1 cellular context compared by ENCODE assay signal in the genomic region with DNA sequence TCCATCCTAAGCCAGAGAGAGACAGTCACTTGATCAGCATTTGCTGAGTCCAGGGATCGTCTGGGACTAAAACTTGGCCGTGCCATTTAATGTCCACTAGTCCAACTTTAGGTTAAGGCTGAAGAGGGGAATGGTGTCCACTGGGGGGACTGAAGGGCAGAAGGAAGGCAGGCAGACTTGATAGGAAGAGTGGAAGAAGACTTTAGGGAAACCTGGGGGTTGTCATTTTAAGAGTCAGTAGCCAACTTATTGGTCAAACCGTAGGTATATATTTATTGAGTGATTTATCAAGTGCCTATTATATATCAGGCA.
TF ChIP-seq lines count a peak whose summit lies in the region.

No MANE protein-coding gene starts in this region.

TF ChIP-seq in HEK293, 187 proteins besides CTCF, POLR2A, EP300 and RAD21 (continued from another document):
- no peak for TF ChIP-seq ZNF114 (tag by site-specific recombination; IDR thresholded peaks at IDR 0.05)
- TF ChIP-seq ZNF658 (tag by site-specific recombination; IDR thresholded peaks at IDR 0.05) = no peak
- TF ChIP-seq SALL2 (tag by site-specific recombination; IDR thresholded peaks at IDR 0.05; ENCODE audit: borderline replicate concordance) = no peak
- TF ChIP-seq ZNF350 (tag by site-specific recombination; IDR thresholded peaks at IDR 0.05) = no peak
- no peak for TF ChIP-seq PRDM1 (tag by site-specific recombination; IDR thresholded peaks at IDR 0.05)
- TF ChIP-seq ELK4 (IDR thresholded peaks at IDR 0.05; ENCODE audit: borderline replicate concordance, low read depth, low read length) = no peak
- no peak for TF ChIP-seq ZNF146 (tag by site-specific recombination; IDR thresholded peaks at IDR 0.05)
- TF ChIP-seq, protein P1, sequence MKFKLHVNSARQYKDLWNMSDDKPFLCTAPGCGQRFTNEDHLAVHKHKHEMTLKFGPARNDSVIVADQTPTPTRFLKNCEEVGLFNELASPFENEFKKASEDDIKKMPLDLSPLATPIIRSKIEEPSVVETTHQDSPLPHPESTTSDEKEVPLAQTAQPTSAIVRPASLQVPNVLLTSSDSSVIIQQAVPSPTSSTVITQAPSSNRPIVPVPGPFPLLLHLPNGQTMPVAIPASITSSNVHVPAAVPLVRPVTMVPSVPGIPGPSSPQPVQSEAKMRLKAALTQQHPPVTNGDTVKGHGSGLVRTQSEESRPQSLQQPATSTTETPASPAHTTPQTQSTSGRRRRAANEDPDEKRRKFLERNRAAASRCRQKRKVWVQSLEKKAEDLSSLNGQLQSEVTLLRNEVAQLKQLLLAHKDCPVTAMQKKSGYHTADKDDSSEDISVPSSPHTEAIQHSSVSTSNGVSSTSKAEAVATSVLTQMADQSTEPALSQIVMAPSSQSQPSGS (tag by site-specific recombination; IDR thresholded peaks at IDR 0.05; ENCODE audit: low read depth) = no peak
